8 cellular contexts compared by ENCODE assay signal in genomic region chr1:204407314-204407971, GRCh38. TPM values are rescaled to one million over a fixed set of nuclear protein-coding genes. Genes with fewer than 3 reads are reported as not detected.
A peak's percentile ranks its signal among the peaks of the same experiment; 100 is the strongest.
DNase-seq lines count a peak whose midpoint lies in the region; ATAC-seq and TF ChIP-seq lines count a peak whose summit lies in the region.

No MANE protein-coding gene starts in this region.

- peaks cover 8% of the 10 kb centered on the region for H3K4me1 Mint-ChIP-seq in dendritic cell treated with granulocyte-macrophage colony-stimulating factor and Interleukin-4, amounts not matched to agents 40 ng/mL and 50 ng/mL, for 4 days (ENCODE audit: low read depth)
- peaks cover 14 to 32% of the 10 kb centered on the region in 2 donors for H3K4me1 Mint-ChIP-seq in natural killer cell treated with Interleukin-12 subunit alpha and Interleukin-12 subunit beta and Interleukin-15 and Interleukin-18, amount 100 ng/mL, for 72 hours (ENCODE audit: low read depth in 2 of 2)

- CTCF ChIA-PET in BJ (lab: Yijun Ruan, JAX) = interaction anchor here (0.7 to 4.9 kb wide), 10 partner anchors 8 to 201 kb away, joined by 3 to 59 read pairs (median 4); partner anchors contain the start of gene GOLT1A

- DNase-seq in BJ (ENCODE audit: low read depth) (no peak), MG63 (no peak), OCI-M2 (lab: John Stamatoyannopoulos, UW; ENCODE audit: unreplicated experiment) (no peak), inferior parietal cortex (ENCODE audit: extremely low spot score) (no peak)
- no peak for DNase-seq in natural killer cell treated with Interleukin-12 subunit alpha and Interleukin-12 subunit beta and Interleukin-15 and Interleukin-18, amount 100 ng/mL, for 72 hours (ENCODE audit: low spot score)
- no peak for DNase-seq in stimulated activated CD8-positive, alpha-beta memory T cell treated with anti-CD3 and anti-CD28 coated beads, Interleukin-4, amount 100 ng/mL, for 48 hours

- intact Hi-C loops in dendritic cell treated with granulocyte-macrophage colony-stimulating factor and Interleukin-4, amounts not matched to agents 40 ng/mL and 50 ng/mL, for 4 days (cut with micrococcal nuclease) = no loop called here

- H3K27me3 ChIP-seq in BJ (ENCODE audit: control insufficient read depth, insufficient read depth, low read length) = no peaks in the 10 kb centered on the region
- no peaks in the 10 kb centered on the region for H3K27me3 ChIP-seq in MG63

- no peaks in the 10 kb centered on the region for H3K9me3 ChIP-seq in MG63

- peak overlapping the region; percentile 99 for H3K4me3 Mint-ChIP-seq in dendritic cell treated with granulocyte-macrophage colony-stimulating factor and Interleukin-4, amounts not matched to agents 40 ng/mL and 50 ng/mL, for 4 days
- H3K4me3 Mint-ChIP-seq in natural killer cell treated with Interleukin-12 subunit alpha and Interleukin-12 subunit beta and Interleukin-15 and Interleukin-18, amount 100 ng/mL, for 72 hours = peak overlapping the region; percentile 99

- H3K4me3 ChIP-seq in BJ (ENCODE audit: low read depth, low read length) (peak overlapping the region; percentile 72), MG63 (peak overlapping the region; percentile 91)

- no peaks in the 10 kb centered on the region for H3K9me3 Mint-ChIP-seq in dendritic cell treated with granulocyte-macrophage colony-stimulating factor and Interleukin-4, amounts not matched to agents 40 ng/mL and 50 ng/mL, for 4 days
- no peaks in the 10 kb centered on the region for H3K9me3 Mint-ChIP-seq in natural killer cell treated with Interleukin-12 subunit alpha and Interleukin-12 subunit beta and Interleukin-15 and Interleukin-18, amount 100 ng/mL, for 72 hours

- H3K36me3 ChIP-seq in BJ (ENCODE audit: control insufficient read depth, insufficient read depth, low read length) (peaks cover 6% of the 10 kb centered on the region), MG63 (peaks cover 85% of the 10 kb centered on the region)

- H3K27ac Mint-ChIP-seq in dendritic cell treated with granulocyte-macrophage colony-stimulating factor and Interleukin-4, amounts not matched to agents 40 ng/mL and 50 ng/mL, for 4 days = peak overlapping the region; percentile 34
- H3K27ac Mint-ChIP-seq in natural killer cell treated with Interleukin-12 subunit alpha and Interleukin-12 subunit beta and Interleukin-15 and Interleukin-18, amount 100 ng/mL, for 72 hours = peak overlapping the region; percentile 98 to 100

- TF ChIP-seq CTCF in BJ (IDR thresholded peaks at IDR 0.05; ENCODE audit: insufficient read depth, low read depth, low read length) = no peak

- peaks cover 58% of the 10 kb centered on the region for H3K36me3 Mint-ChIP-seq in dendritic cell treated with granulocyte-macrophage colony-stimulating factor and Interleukin-4, amounts not matched to agents 40 ng/mL and 50 ng/mL, for 4 days (ENCODE audit: low read depth)
- H3K36me3 Mint-ChIP-seq in natural killer cell treated with Interleukin-12 subunit alpha and Interleukin-12 subunit beta and Interleukin-15 and Interleukin-18, amount 100 ng/mL, for 72 hours = peaks cover 40% of the 10 kb centered on the region

- POLR2A ChIA-PET in BJ (lab: Charles Lee) = interaction anchor here (1.2 kb wide), 1 partner anchor 33 kb away, joined by 3 read pairs; no protein-coding TSS in a partner anchor

- ATAC-seq in natural killer cell treated with Interleukin-12 subunit alpha and Interleukin-12 subunit beta and Interleukin-15 and Interleukin-18, amount 100 ng/mL, for 72 hours = no peak
- ATAC-seq in HG03342 (IDR thresholded peaks at IDR 0.05; ENCODE audit: unreplicated experiment) = no peak

- no peaks in the 10 kb centered on the region for H3K27me3 Mint-ChIP-seq in dendritic cell treated with granulocyte-macrophage colony-stimulating factor and Interleukin-4, amounts not matched to agents 40 ng/mL and 50 ng/mL, for 4 days
- no peaks in the 10 kb centered on the region for H3K27me3 Mint-ChIP-seq in natural killer cell treated with Interleukin-12 subunit alpha and Interleukin-12 subunit beta and Interleukin-15 and Interleukin-18, amount 100 ng/mL, for 72 hours

RNA-seq across cellular contexts. Expression of gene PPP1R15B, which starts 4.2 kb away (rescaled TPM):
- 24.6 and 30.2 TPM in 2 replicates for polyA plus RNA-seq in BJ (2011; rRNA removed)
- 30.7 and 41.6 TPM in 2 replicates for polyA minus RNA-seq in BJ (2011; rRNA and poly(A)+ RNA removed)
- total RNA-seq in MG63 (2014; rRNA removed; shearing (Covaris generic); ENCODE audit: low replicate concordance) = 35.0 and 36.8 TPM in 2 replicates
- 10 to 100 TPM; 93.1 to 98.6 TPM for total RNA-seq in natural killer cell treated with Interleukin-12 subunit alpha and Interleukin-12 subunit beta and Interleukin-15 and Interleukin-18, amount 100 ng/mL, for 72 hours

RNA-seq across cellular contexts. Expression of gene PLEKHA6, which starts 47.7 kb away (rescaled TPM):
- polyA plus RNA-seq in BJ (2011; rRNA removed) = 3.0 and 4.2 TPM in 2 replicates
- 2.4 and 2.7 TPM in 2 replicates for polyA minus RNA-seq in BJ (2011; rRNA and poly(A)+ RNA removed)
- not detected in 2 replicates for total RNA-seq in MG63 (2014; rRNA removed; shearing (Covaris generic); ENCODE audit: low replicate concordance)
- under 1 TPM; 0.17 to 0.89 TPM for total RNA-seq in natural killer cell treated with Interleukin-12 subunit alpha and Interleukin-12 subunit beta and Interleukin-15 and Interleukin-18, amount 100 ng/mL, for 72 hours
